21 cellular contexts compared by ENCODE assay signal in genomic region chr4:123379392-123379791, GRCh38.
"Had no signal": no experiment of that assay in that cellular context is flagged by ENCODE, and none has a peak within 500 bp of the region (broad histone marks: within the 10 kb centered on the region; RNA-seq: fewer than 3 reads in every experiment).

No MANE protein-coding gene starts in this region.

- H3K4me1 ChIP-seq: adrenal gland, esophagus squamous epithelium, left ventricle myocardium inferior, sigmoid colon, testis had no signal

- H3K9me3 ChIP-seq: adrenal gland, esophagus squamous epithelium, sigmoid colon, testis had no signal

- H3K27me3 ChIP-seq: adrenal gland, esophagus squamous epithelium, hepatocyte, sigmoid colon, testis had no signal

- H2AFZ ChIP-seq: hepatocyte had no signal

- H3K36me3 ChIP-seq: adrenal gland, esophagus squamous epithelium, left ventricle myocardium inferior, sigmoid colon had no signal

- H3K27ac ChIP-seq: adrenal gland, esophagus squamous epithelium, hepatocyte, left ventricle myocardium inferior, sigmoid colon, testis, VCaP had no signal

- DNase-seq: activated CD4-positive, alpha-beta T cell treated with anti-CD3 and anti-CD28 coated beads for 1 hour; activated CD4-positive, alpha-beta T cell treated with anti-CD3 and anti-CD28 coated beads, Interleukin-2, amount 50 U/mL, for 1 hour; activated T-cell treated with anti-CD3 and anti-CD28 coated beads, Interleukin-2, amount 50 U/mL, for 1 hour; adrenal gland; effector memory CD4-positive, alpha-beta T cell; esophagus squamous epithelium; left ventricle myocardium inferior; midbrain; natural killer cell; retina; sigmoid colon; stimulated activated CD4-positive, alpha-beta T cell treated with anti-CD3 and anti-CD28 coated beads, Interleukin-15, amount 100 ng/mL, for 24 hours; T-cell; testis had no signal

- FAIRE-seq: astrocyte, colon had no signal

- H3K4me2 ChIP-seq: hepatocyte, smooth muscle cell had no signal

- H3K4me3 ChIP-seq: adrenal gland, esophagus squamous epithelium, hepatocyte, left ventricle myocardium inferior, sigmoid colon, smooth muscle cell, testis had no signal

- ATAC-seq: activated naive CD4-positive, alpha-beta T cell treated with anti-CD3 and anti-CD28 coated beads, Interleukin-2, amount 50 U/mL, for 72 hours; natural killer cell; stimulated activated memory B cell treated with anti-CD40 and anti-IgM and Interleukin-4, amounts not matched to agents 10 μg/mL and 1 μg/mL and 100 μg/mL, for 72 hours; T-cell had no signal

- H3K79me2 ChIP-seq: hepatocyte had no signal
